38 cellular contexts compared by ENCODE assay signal in genomic region chr1:44297695-44298400, GRCh38.
"Had no signal": no experiment of that assay in that cellular context is flagged by ENCODE, and none has a peak within 500 bp of the region (broad histone marks: within the 10 kb centered on the region; RNA-seq: fewer than 3 reads in every experiment).

No MANE protein-coding gene starts in this region.

- H3K4me1 Mint-ChIP-seq: activated B cell treated with CpG ODN at 0.5 μM for 24 hours; activated naive CD4-positive, alpha-beta T cell treated with anti-CD3 and anti-CD28 coated beads, Interleukin-2, amount 10 ng/mL, durations not matched to agents 7 days and 5 days; activated naive CD8-positive, alpha-beta T cell treated with anti-CD3 and anti-CD28 coated beads, Interleukin-2, amount 50 U/mL, for 24 hours had no signal

- H3K9me3 ChIP-seq: MG63, Peyer's patch had no signal

- H3K27ac Mint-ChIP-seq: activated B cell treated with CpG ODN at 0.5 μM for 24 hours; activated CD4-positive, alpha-beta memory T cell treated with anti-CD3 and anti-CD28 coated beads for 36 hours; activated naive CD4-positive, alpha-beta T cell treated with anti-CD3 and anti-CD28 coated beads, Interleukin-2, amount 10 ng/mL, durations not matched to agents 7 days and 5 days; activated naive CD8-positive, alpha-beta T cell; activated naive CD8-positive, alpha-beta T cell treated with anti-CD3 and anti-CD28 coated beads, Interleukin-2, amount 50 U/mL, for 24 hours; activated T-helper 1 cell treated with anti-CD3 and anti-CD28 coated beads, Interleukin-12 subunit alpha, Interleukin-12 subunit beta, Interleukin-2, Interleukin-4 antibody, amounts not matched to agents 30 ng/mL and 10 ng/mL and 1 ng/mL, durations not matched to agents 14 hours and 24 hours and 36 hours had no signal

- H3K36me3 Mint-ChIP-seq: activated naive CD4-positive, alpha-beta T cell treated with anti-CD3 and anti-CD28 coated beads, Interleukin-2, amount 10 ng/mL, durations not matched to agents 7 days and 5 days had no signal

- H3K4me3 Mint-ChIP-seq: activated B cell treated with CpG ODN at 0.5 μM for 24 hours; activated CD4-positive, alpha-beta memory T cell treated with anti-CD3 and anti-CD28 coated beads for 36 hours; activated naive CD4-positive, alpha-beta T cell treated with anti-CD3 and anti-CD28 coated beads, Interleukin-2, amount 10 ng/mL, durations not matched to agents 7 days and 5 days; activated naive CD8-positive, alpha-beta T cell; activated naive CD8-positive, alpha-beta T cell treated with anti-CD3 and anti-CD28 coated beads, Interleukin-2, amount 50 U/mL, for 24 hours; activated T-cell treated with anti-CD3 and anti-CD28 coated beads, Interleukin-2, amount 50 U/mL, for 4 hours; activated T-helper 1 cell treated with anti-CD3 and anti-CD28 coated beads, Interleukin-12 subunit alpha, Interleukin-12 subunit beta, Interleukin-2, Interleukin-4 antibody, amounts not matched to agents 30 ng/mL and 10 ng/mL and 1 ng/mL, durations not matched to agents 14 hours and 24 hours and 36 hours had no signal

- DNase-seq: activated B cell treated with CpG ODN at 0.5 μM for 24 hours; activated CD4-positive, alpha-beta memory T cell treated with anti-CD3 and anti-CD28 coated beads for 36 hours; activated CD4-positive, alpha-beta T cell treated with anti-CD3 and anti-CD28 coated beads for 4 hours; activated CD4-positive, alpha-beta T cell treated with anti-CD3 and anti-CD28 coated beads, Interleukin-2, amount 50 U/mL, for 1 hour; activated CD4-positive, CD25-positive, alpha-beta regulatory T cell treated with anti-CD3 and anti-CD28 coated beads, Interleukin-2, amount 50 U/mL, for 72 hours; activated CD8-positive, alpha-beta memory T cell treated with anti-CD3 and anti-CD28 coated beads, Interleukin-2, amount 50 U/mL, for 4 hours; activated gamma-delta T cell treated with Interleukin-2 at 50 U/mL for 16 hours; activated naive CD4-positive, alpha-beta T cell treated with anti-CD3 and anti-CD28 coated beads, Interleukin-2, amount 10 ng/mL, durations not matched to agents 7 days and 5 days; activated naive CD8-positive, alpha-beta T cell treated with anti-CD3 and anti-CD28 coated beads, Interleukin-2, amount 50 U/mL, for 24 hours; activated T-cell treated with anti-CD3 and anti-CD28 coated beads for 4 hours; activated T-cell treated with anti-CD3 and anti-CD28 coated beads, Interleukin-2, amount 50 U/mL, for 4 hours; anterior cingulate cortex; Kasumi-1; KG1; MG63; NCI-H1048; NCI-H1105 treated with DMSO at 0.1 percent for 48 hours; NCI-H1436; NCI-H1694; NCI-H1930; NCI-H2081 treated with DMSO at 0.1 percent for 48 hours; NCI-H510A; NCI-H526; NCI-H748 treated with DMSO at 0.1 percent for 48 hours; NK-92 treated with Interleukin-12 subunit alpha and Interleukin-12 subunit beta, amount 100 ng/mL, for 24 hours; PC-3; Peyer's patch; SIG-M5; SW 1271; T-helper 1 cell; T-helper 2 cell; T-helper 9 cell had no signal

- H3K27ac ChIP-seq: Peyer's patch, RWPE1, VCaP had no signal

- ATAC-seq: activated naive CD8-positive, alpha-beta T cell treated with anti-CD3 and anti-CD28 coated beads, Interleukin-2, amount 50 U/mL, for 24 hours; activated T-cell treated with anti-CD3 and anti-CD28 coated beads, Interleukin-2, amount 50 U/mL, for 4 hours; PC-3; Right ventricle myocardium inferior; SK-N-SH treated with all-trans-retinoic acid at 6 μM for 48 hours had no signal

- H3K27me3 Mint-ChIP-seq: activated B cell treated with CpG ODN at 0.5 μM for 24 hours; activated CD4-positive, alpha-beta memory T cell treated with anti-CD3 and anti-CD28 coated beads for 36 hours; activated naive CD4-positive, alpha-beta T cell treated with anti-CD3 and anti-CD28 coated beads, Interleukin-2, amount 10 ng/mL, durations not matched to agents 7 days and 5 days; activated naive CD8-positive, alpha-beta T cell; activated naive CD8-positive, alpha-beta T cell treated with anti-CD3 and anti-CD28 coated beads, Interleukin-2, amount 50 U/mL, for 24 hours had no signal

- H3K27me3 ChIP-seq: MG63, Peyer's patch had no signal

- H3K4me3 ChIP-seq: MG63, Peyer's patch had no signal

- H3K9me3 Mint-ChIP-seq: activated B cell treated with CpG ODN at 0.5 μM for 24 hours; activated CD4-positive, alpha-beta memory T cell treated with anti-CD3 and anti-CD28 coated beads for 36 hours; activated naive CD4-positive, alpha-beta T cell treated with anti-CD3 and anti-CD28 coated beads, Interleukin-2, amount 10 ng/mL, durations not matched to agents 7 days and 5 days; activated naive CD8-positive, alpha-beta T cell treated with anti-CD3 and anti-CD28 coated beads, Interleukin-2, amount 50 U/mL, for 24 hours; activated T-cell treated with anti-CD3 and anti-CD28 coated beads, Interleukin-2, amount 50 U/mL, for 4 hours; activated T-helper 1 cell treated with anti-CD3 and anti-CD28 coated beads, Interleukin-12 subunit alpha, Interleukin-12 subunit beta, Interleukin-2, Interleukin-4 antibody, amounts not matched to agents 30 ng/mL and 10 ng/mL and 1 ng/mL, durations not matched to agents 14 hours and 24 hours and 36 hours had no signal
